ENCODE assay signal across 8 cellular contexts in the genomic region with DNA sequence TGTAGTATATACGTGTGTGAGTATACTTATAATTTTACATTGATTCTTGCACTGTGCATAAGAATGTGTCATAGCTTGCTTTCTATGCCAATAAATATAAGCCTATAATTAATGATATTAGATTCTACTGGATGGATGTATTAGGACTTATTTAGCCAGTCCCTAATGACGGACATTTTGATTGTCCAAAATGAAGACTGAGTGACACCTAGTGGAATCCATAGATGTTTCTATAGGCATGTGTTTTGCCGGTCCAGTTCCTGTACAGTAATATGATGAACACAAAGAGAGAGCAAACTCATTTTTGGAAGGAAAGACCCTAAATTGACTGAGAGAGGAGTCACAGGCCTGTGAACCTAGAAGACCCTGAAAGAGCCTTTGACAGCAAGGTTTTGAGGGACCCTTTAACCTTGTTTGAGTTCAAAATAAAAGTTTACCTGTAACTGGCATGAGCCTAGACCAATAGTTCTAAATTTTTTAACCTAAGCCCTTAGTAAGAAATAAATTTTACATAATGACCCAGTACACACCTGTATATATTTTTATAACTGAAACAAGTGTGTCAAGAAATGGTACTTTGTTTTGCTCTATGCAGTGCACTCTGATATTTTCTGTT. TPM values are rescaled to one million over a fixed set of nuclear protein-coding genes. Genes with fewer than 3 reads are reported as not detected.
A peak's percentile ranks its signal among the peaks of the same experiment; 100 is the strongest.
DNase-seq lines count a peak whose midpoint lies in the region; ATAC-seq and TF ChIP-seq lines count a peak whose summit lies in the region.

No MANE protein-coding gene starts in this region.

- intact Hi-C loops in mucosa of descending colon (cut with DNase I, micrococcal nuclease), result no loop called here

- no peaks in the 10 kb centered on the region for H3K9me3 Mint-ChIP-seq in stimulated activated effector memory CD8-positive, alpha-beta T cell treated with anti-CD3 and anti-CD28 coated beads, Interleukin-12 subunit alpha, Interleukin-12 subunit beta, amount 100 ng/mL, for 72 hours

- H3K4me1 Mint-ChIP-seq in stimulated activated effector memory CD8-positive, alpha-beta T cell treated with anti-CD3 and anti-CD28 coated beads, Interleukin-12 subunit alpha, Interleukin-12 subunit beta, amount 100 ng/mL, for 72 hours, result no peaks in the 10 kb centered on the region

- TF ChIP-seq CTCF in fibroblast of villous mesenchyme (IDR thresholded peaks at IDR 0.05; ENCODE audit: insufficient read depth, low read depth, low read length), result peak; percentile 9
- TF ChIP-seq CTCF in mucosa of descending colon (IDR thresholded peaks at IDR 0.05), result no peak

- no peaks in the 10 kb centered on the region for H3K36me3 ChIP-seq in mucosa of descending colon (ENCODE audit: low read depth)

- H3K4me1 ChIP-seq in mucosa of descending colon (ENCODE audit: low read depth), result no peaks in the 10 kb centered on the region

- H3K36me3 Mint-ChIP-seq in stimulated activated effector memory CD8-positive, alpha-beta T cell treated with anti-CD3 and anti-CD28 coated beads, Interleukin-12 subunit alpha, Interleukin-12 subunit beta, amount 100 ng/mL, for 72 hours, result no peaks in the 10 kb centered on the region

- H3K27ac Mint-ChIP-seq in stimulated activated effector memory CD8-positive, alpha-beta T cell treated with anti-CD3 and anti-CD28 coated beads, Interleukin-12 subunit alpha, Interleukin-12 subunit beta, amount 100 ng/mL, for 72 hours, result no peak overlapping the region

- H3K4me3 Mint-ChIP-seq in stimulated activated effector memory CD8-positive, alpha-beta T cell treated with anti-CD3 and anti-CD28 coated beads, Interleukin-12 subunit alpha, Interleukin-12 subunit beta, amount 100 ng/mL, for 72 hours, result no peak overlapping the region

- H3K4me3 ChIP-seq in fibroblast of villous mesenchyme (ENCODE audit: low read depth, low read length) (no peak overlapping the region), mucosa of descending colon (no peak overlapping the region)

- DNase-seq in NCI-H1092 treated with DMSO at 0.1 percent for 48 hours (lab: John Stamatoyannopoulos, UW) (peak; percentile 33), NCI-H1092 (lab: John Stamatoyannopoulos, UW) (no peak), NCI-H82 treated with DMSO at 0.1 percent for 48 hours (lab: John Stamatoyannopoulos, UW; ENCODE audit: unreplicated experiment) (peak; percentile 5), fibroblast of villous mesenchyme (ENCODE audit: low read depth) (no peak), mucosa of descending colon (no peak)
- no peak for DNase-seq in stimulated activated CD4-positive, alpha-beta T cell treated with anti-CD3 and anti-CD28 coated beads, Interleukin-15, amount 100 ng/mL, for 24 hours
- DNase-seq in stimulated activated effector memory CD8-positive, alpha-beta T cell treated with anti-CD3 and anti-CD28 coated beads, Interleukin-12 subunit alpha, Interleukin-12 subunit beta, amount 100 ng/mL, for 72 hours (ENCODE audit: low spot score in 2 of 2), result no peak

- ATAC-seq in HG02571 (IDR thresholded peaks at IDR 0.05; ENCODE audit: unreplicated experiment) (peak; percentile 51), mucosa of descending colon (no peak)
- no peak for ATAC-seq in stimulated activated effector memory CD8-positive, alpha-beta T cell treated with anti-CD3 and anti-CD28 coated beads, Interleukin-12 subunit alpha, Interleukin-12 subunit beta, amount 100 ng/mL, for 72 hours

- no peaks in the 10 kb centered on the region for H3K9me3 ChIP-seq in mucosa of descending colon

RNA-seq across cellular contexts. Expression of gene AGBL3, which starts 42.4 kb away (rescaled TPM):
- total RNA-seq in fibroblast of villous mesenchyme (1.3 and 1.6 TPM in 2 replicates), mucosa of descending colon (1 to 10 TPM; 1.6 to 2.5 (median 1.9) TPM)

Comparison
In these comparisons a context has a peak if more than half of its experiments do, and no peak if none do; other contexts are left out.
1. DNase-seq: peak in NCI-H1092 treated with DMSO at 0.1 percent for 48 hours (single experiment) and NCI-H82 treated with DMSO at 0.1 percent for 48 hours (single experiment); none in NCI-H1092 (single experiment), fibroblast of villous mesenchyme (single experiment), stimulated activated CD4-positive, alpha-beta T cell treated with anti-CD3 and anti-CD28 coated beads, Interleukin-15, amount 100 ng/mL, for 24 hours (single experiment), mucosa of descending colon (0 of 3) and stimulated activated effector memory CD8-positive, alpha-beta T cell treated with anti-CD3 and anti-CD28 coated beads, Interleukin-12 subunit alpha, Interleukin-12 subunit beta, amount 100 ng/mL, for 72 hours (0 of 2).